In genomic region chr6:39171489-39172376, GRCh38 we compare ENCODE assay signal across 24 cellular contexts. TPM values are rescaled to one million over a fixed set of nuclear protein-coding genes. Genes with fewer than 3 reads are reported as not detected.
"Had no signal": no experiment of that assay in that cellular context is flagged by ENCODE, and none has a peak within 500 bp of the region (broad histone marks: within the 10 kb centered on the region; RNA-seq: fewer than 3 reads in every experiment).

No MANE protein-coding gene starts in this region.

- H3K4me3 ChIP-seq: hepatocyte, left ventricle myocardium inferior, lower lobe of right lung, spleen, testis, tibial nerve had no signal

- H3K27ac Mint-ChIP-seq: memory B cell; nephron progenitor cell; stimulated activated memory B cell treated with anti-CD40 and anti-IgM and Interleukin-4, amounts not matched to agents 10 μg/mL and 1 μg/mL and 100 μg/mL, for 72 hours had no signal

- H3K36me3 ChIP-seq: left ventricle myocardium inferior, lower lobe of right lung, neutrophil, spleen had no signal

- H3K27me3 ChIP-seq: hepatocyte, neutrophil, testis, tibial nerve had no signal

- H3K4me1 ChIP-seq: left ventricle myocardium inferior, lower lobe of right lung, testis had no signal

- H3K4me3 Mint-ChIP-seq: memory B cell; nephron progenitor cell; stimulated activated memory B cell treated with anti-CD40 and anti-IgM and Interleukin-4, amounts not matched to agents 10 μg/mL and 1 μg/mL and 100 μg/mL, for 72 hours; stimulated activated naive CD8-positive, alpha-beta T cell treated with anti-CD3 and anti-CD28 coated beads, Interleukin-15, Interleukin-2, amounts not matched to agents 100 ng/mL and 50 ng/mL, for 24 hours had no signal

- ATAC-seq: left cardiac atrium, lower lobe of right lung, sciatic nerve had no signal

- H3K27ac ChIP-seq: hepatocyte, left ventricle myocardium inferior, lower lobe of right lung, neutrophil, spleen, testis, tibial nerve had no signal

- H3K9me3 ChIP-seq: lower lobe of right lung, neutrophil, testis had no signal

- H3K36me3 Mint-ChIP-seq: memory B cell had no signal

- DNase-seq: cortex of kidney; effector memory CD4-positive, alpha-beta T cell; foreskin melanocyte; kidney; left cardiac atrium; left ventricle myocardium inferior; lower lobe of right lung; naive B cell; nephron progenitor cell; posterior cingulate gyrus; spleen; stimulated activated CD4-positive, alpha-beta T cell treated with anti-CD3 and anti-CD28 coated beads, Interleukin-15, amount 100 ng/mL, for 24 hours; stimulated activated CD4-positive, alpha-beta T cell treated with anti-CD3 and anti-CD28 coated beads, Interleukin-1b, Interleukin-23, amount 100 ng/mL, for 48 hours; stimulated activated CD4-positive, alpha-beta T cell treated with anti-CD3 and anti-CD28 coated beads, Interleukin-4, amount 100 ng/mL, for 24 hours; testis had no signal

RNA-seq across cellular contexts. Expression of gene KCNK5, which starts 57.5 kb away (rescaled TPM):
- total RNA-seq: osteocyte, pulmonary artery endothelial cell had no signal
